8 cellular contexts compared by ENCODE assay signal in the genomic region with DNA sequence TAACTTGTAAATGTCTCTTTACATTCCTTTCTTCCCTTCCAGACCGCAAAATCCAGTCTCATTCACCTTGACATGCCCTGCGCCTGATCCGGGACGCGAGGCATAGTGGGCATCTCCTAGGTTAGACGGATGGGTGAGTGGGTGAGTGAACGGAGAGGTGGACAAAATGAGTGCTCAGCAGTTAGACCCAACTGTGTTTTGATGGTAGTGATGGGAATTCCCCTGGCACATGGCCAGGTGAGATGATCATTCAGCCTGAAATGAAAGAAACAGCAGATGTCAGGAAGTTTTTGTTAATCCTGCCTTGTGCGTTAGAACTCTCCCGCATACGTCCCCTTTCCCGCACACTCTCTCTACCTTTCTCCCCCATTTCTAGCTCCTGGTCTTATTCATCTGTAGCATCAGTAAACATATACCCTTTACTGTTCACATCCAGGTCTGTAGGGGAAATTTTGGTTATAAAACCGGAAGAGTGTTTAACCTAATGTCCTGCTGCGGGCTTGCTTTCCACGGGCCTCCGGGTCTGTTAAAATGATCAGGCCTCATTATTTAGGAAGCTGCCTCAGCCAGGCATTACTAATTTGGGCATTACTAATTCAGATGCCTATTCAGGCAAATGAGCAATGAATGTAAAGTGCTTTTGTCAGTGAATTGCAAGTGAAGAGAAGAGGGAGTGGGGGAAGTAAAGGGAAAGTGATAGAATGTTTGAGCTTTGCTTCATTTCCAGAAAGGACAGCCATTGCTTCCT.
DNase-seq lines count a peak whose midpoint lies in the region; ATAC-seq and TF ChIP-seq lines count a peak whose summit lies in the region.

No MANE protein-coding gene starts in this region.

- no peaks in the 10 kb centered on the region for H3F3A ChIP-seq in OCI-LY1 (ENCODE audit: insufficient read depth, low read length)

- intact Hi-C loops in ascending aorta (cut with DNase I) (no loop called here), vagina (cut with DNase I) (no loop called here)

- ATAC-seq in GM21423 (IDR thresholded peaks at IDR 0.05; ENCODE audit: unreplicated experiment) (peak; percentile 47), naive B cell (ENCODE audit: low read depth in 2 of 2) (peak; percentile 77 to 82), GM18517 (IDR thresholded peaks at IDR 0.05; ENCODE audit: unreplicated experiment) (no peak)

- no peak for TF ChIP-seq POLR2A in vagina (IDR thresholded peaks at IDR 0.05)

- no peaks in the 10 kb centered on the region for H3K27me3 Mint-ChIP-seq in naive B cell

- peak overlapping the region in 4 of 6 donors; percentile 73 to 98 (median 96) for H3K27ac Mint-ChIP-seq in naive B cell

- H3K36me3 ChIP-seq in OCI-LY1 (ENCODE audit: insufficient read depth, low read length): no peaks in the 10 kb centered on the region
- H3K36me3 ChIP-seq in ascending aorta: no peaks in the 10 kb centered on the region
- H3K36me3 ChIP-seq in vagina: no peaks in the 10 kb centered on the region

- H2AFZ ChIP-seq in OCI-LY1 (ENCODE audit: low read length): no peak overlapping the region

- no peaks in the 10 kb centered on the region for H4K20me1 ChIP-seq in OCI-LY1 (ENCODE audit: insufficient read depth, low read length)

- H3K4me1 ChIP-seq in OCI-LY1 (ENCODE audit: insufficient read depth, low read length, severe bottlenecking): peaks cover 98% of the 10 kb centered on the region
- peaks cover 5 to 14% of the 10 kb centered on the region in 2 donors for H3K4me1 ChIP-seq in ascending aorta
- H3K4me1 ChIP-seq in vagina: peaks cover 16% of the 10 kb centered on the region

- H3K27me3 ChIP-seq in OCI-LY1 (ENCODE audit: insufficient read depth, low read length) (no peaks in the 10 kb centered on the region), ascending aorta (no peaks in the 10 kb centered on the region), vagina (no peaks in the 10 kb centered on the region)

- peaks cover 7 to 14% of the 10 kb centered on the region in 2 donors for H3K36me3 Mint-ChIP-seq in naive B cell

- H3K9me3 ChIP-seq in OCI-LY1 (ENCODE audit: low read length) (no peaks in the 10 kb centered on the region), ascending aorta (no peaks in the 10 kb centered on the region), vagina (no peaks in the 10 kb centered on the region)

- H3K4me1 Mint-ChIP-seq in naive B cell: peaks cover 19 to 45% (median 34%) of the 10 kb centered on the region in 3 donors

- POLR2A ChIA-PET in RWPE1 (lab: Yijun Ruan, JAX; ENCODE audit: low non-redundant PET): no interaction called here

- H3K9me3 Mint-ChIP-seq in naive B cell: peaks cover 0 to 3% (median 0%) of the 10 kb centered on the region in 7 donors

- H3K9ac ChIP-seq in OCI-LY1 (ENCODE audit: low read length): peak overlapping the region; percentile 59

- peak overlapping the region; percentile 50 for H3K4me2 ChIP-seq in OCI-LY1 (ENCODE audit: low read length)

- H3K4me3 Mint-ChIP-seq in naive B cell: peak overlapping the region; percentile 28 to 89 (median 82)

- DNase-seq in CD1c-positive myeloid dendritic cell (ENCODE audit: extremely low spot score) (peak; percentile 41), ascending aorta (ENCODE audit: low spot score in 2 of 2) (peak in 1 of 2 donors; percentile 61), naive B cell (peak; percentile 61), RWPE1 (ENCODE audit: low spot score) (no peak), vagina (ENCODE audit: extremely low spot score in 2 of 2) (no peak)

- CTCF ChIA-PET in RWPE1 (lab: Yijun Ruan, JAX): no interaction called here

- TF ChIP-seq CTCF in OCI-LY1 (IDR thresholded peaks at IDR 0.05; ENCODE audit: low read length) (no peak), ascending aorta (IDR thresholded peaks at IDR 0.05) (no peak), RWPE1 (conservative IDR thresholded peaks at IDR 0.05; ENCODE audit: low read depth) (no peak), vagina (IDR thresholded peaks at IDR 0.05) (no peak)

- H3K4me3 ChIP-seq in OCI-LY1 (ENCODE audit: low read depth, low read length, poor library complexity, severe bottlenecking): peak overlapping the region; percentile 19
- H3K4me3 ChIP-seq in ascending aorta: no peak overlapping the region
- H3K4me3 ChIP-seq in vagina: no peak overlapping the region

- H3K27ac ChIP-seq in OCI-LY1 (ENCODE audit: low read depth, low read length, poor library complexity, severe bottlenecking): peak overlapping the region; percentile 94
- peak overlapping the region; percentile 15 to 23 for H3K27ac ChIP-seq in ascending aorta
- H3K27ac ChIP-seq in RWPE1: no peak overlapping the region
- no peak overlapping the region for H3K27ac ChIP-seq in vagina

- H3K9me2 ChIP-seq in OCI-LY1 (ENCODE audit: low read depth, low read length): no peaks in the 10 kb centered on the region

- H3K79me2 ChIP-seq in OCI-LY1 (ENCODE audit: insufficient read depth, low read length): no peaks in the 10 kb centered on the region

Comparison
In these comparisons a context has a peak if more than half of its experiments do, and no peak if none do; other contexts are left out.
1. DNase-seq: peak in CD1c-positive myeloid dendritic cell (single experiment) and naive B cell (single experiment); none in RWPE1 (single experiment) and vagina (0 of 2).
2. H3K27ac ChIP-seq: peak in OCI-LY1 (single experiment) and ascending aorta (2 of 2); none in RWPE1 (single experiment) and vagina (single experiment).